Comparison of ENCODE assay signal across 37 cellular contexts in genomic region chr10:61616611-61617010, GRCh38. TPM values are rescaled to one million over a fixed set of nuclear protein-coding genes. Genes with fewer than 3 reads are reported as not detected.
"Had no signal": no experiment of that assay in that cellular context is flagged by ENCODE, and none has a peak within 500 bp of the region (broad histone marks: within the 10 kb centered on the region; RNA-seq: fewer than 3 reads in every experiment).

No MANE protein-coding gene starts in this region.

- H3K4me3 ChIP-seq: MG63 had no signal

- H3K9ac ChIP-seq: KMS-11 had no signal

- H3K9me3 ChIP-seq: MG63 had no signal

- H3K4me2 ChIP-seq: KMS-11 had no signal

- H3K27me3 ChIP-seq: MG63 had no signal

- DNase-seq: Karpas-422, Kasumi-1, MG63, MM.1S, MV-4-11, NCI-H1048, NCI-H1092, NCI-H1092 treated with DMSO at 0.1 percent for 48 hours, NCI-H1105, NCI-H1105 treated with DMSO at 0.1 percent for 48 hours, NCI-H1417, NCI-H1417 treated with DMSO at 0.1 percent for 48 hours, NCI-H1436, NCI-H1436 treated with DMSO at 0.1 percent for 48 hours, NCI-H146, NCI-H1694, NCI-H1694 treated with DMSO at 0.1 percent for 48 hours, NCI-H187, NCI-H187 treated with DMSO at 0.1 percent for 48 hours, NCI-H1930, NCI-H2029, NCI-H2029 treated with DMSO at 0.1 percent for 48 hours, NCI-H2081, NCI-H2081 treated with DMSO at 0.1 percent for 48 hours, NCI-H2107, NCI-H2171, NCI-H2171 treated with DMSO at 0.1 percent for 48 hours, NCI-H2227 treated with DMSO at 0.1 percent for 48 hours, NCI-H226, NCI-H345, NCI-H446, NCI-H446 treated with DMSO at 0.1 percent for 48 hours, NCI-H510A, NCI-H510A treated with DMSO at 0.1 percent for 48 hours, NCI-H524 had no signal

- H3K27ac ChIP-seq: KMS-11 had no signal

- H3K36me3 ChIP-seq: MG63 had no signal

RNA-seq across cellular contexts. Expression of gene CABCOCO1, which starts 46.1 kb away (rescaled TPM):
- total RNA-seq: MCF 10A had no signal
